8 cellular contexts compared by ENCODE assay signal in genomic region chr9:100100268-100100667, GRCh38. TPM values are rescaled to one million over a fixed set of nuclear protein-coding genes. Genes with fewer than 3 reads are reported as not detected.
DNase-seq lines count a peak whose midpoint lies in the region; ATAC-seq and TF ChIP-seq lines count a peak whose summit lies in the region.

No MANE protein-coding gene starts in this region.

- peak overlapping the region; percentile 64; the same call in 1 of the 2 replicates for H3K9ac ChIP-seq in PC-3 (ENCODE audit: low read length)
- no peak overlapping the region for H3K9ac ChIP-seq in smooth muscle cell (ENCODE audit: low read depth)

- H3K4me2 ChIP-seq in PC-3 (ENCODE audit: low read length) (peak overlapping the region; percentile 98), smooth muscle cell (peak overlapping the region; percentile 88)

- 0 out of 2 replicates have a peak, but pooled peaks cover 2% of the 10 kb centered on the region for H3K36me3 ChIP-seq in PC-3 (ENCODE audit: low read depth, low read length)
- H3K36me3 ChIP-seq in smooth muscle cell (ENCODE audit: low read depth) = no peaks in the 10 kb centered on the region

- no TSS peak for BruUV-seq in PC-3 (replicated peaks; lab: Mats Ljungman, UMichigan)

- CTCF ChIA-PET in PC-3 (lab: Charles Lee) = no interaction called here
- CTCF ChIA-PET in GM10248 (lab: Yijun Ruan, JAX) = interaction anchor here (1.3 kb wide), 1 partner anchor 937 kb away, joined by 3 read pairs; no protein-coding TSS in a partner anchor

- no peaks in the 10 kb centered on the region for H3K9me2 ChIP-seq in PC-3 (replicated peaks; ENCODE audit: low read length)

- DNase-seq in NCI-H510A treated with DMSO at 0.1 percent for 48 hours (lab: John Stamatoyannopoulos, UW) = peak; percentile 11
- no peak for DNase-seq in NCI-H510A (lab: John Stamatoyannopoulos, UW)
- no peak for DNase-seq in PC-3
- no peak for DNase-seq in fibroblast of pulmonary artery (ENCODE audit: low read depth)
- no peak for DNase-seq in smooth muscle cell (lab: John Stamatoyannopoulos, UW; ENCODE audit: unreplicated experiment)
- no peak for DNase-seq in middle frontal gyrus (ENCODE audit: extremely low spot score, low spot score)
- DNase-seq in GM10248 (ENCODE audit: extremely low spot score) = no peak

- H3K4me1 ChIP-seq in PC-3 (ENCODE audit: insufficient read depth, low read length) (peaks cover 30% of the 10 kb centered on the region), smooth muscle cell (ENCODE audit: low read depth) (peaks cover 15% of the 10 kb centered on the region)

- peaks cover 42% of the 10 kb centered on the region for H3K79me2 ChIP-seq in PC-3 (ENCODE audit: low read length)
- peaks cover 37% of the 10 kb centered on the region for H3K79me2 ChIP-seq in smooth muscle cell (ENCODE audit: low read depth)

- POLR2A ChIA-PET in PC-3 (lab: Charles Lee; ENCODE audit: unreplicated experiment) (no interaction called here), GM10248 (lab: Yijun Ruan, JAX) (no interaction called here)

- WGBS in smooth muscle cell (ENCODE audit: low lambda C conversion rate) = 85% methylated on average over 2 of the region's 2 CpGs

- H3K27me3 ChIP-seq in PC-3 (ENCODE audit: low read length) = no peaks in the 10 kb centered on the region
- H3K27me3 ChIP-seq in smooth muscle cell (ENCODE audit: low read depth) = no peaks in the 10 kb centered on the region

- no peak for ATAC-seq in PC-3
- ATAC-seq in GM18858 (IDR thresholded peaks at IDR 0.05; ENCODE audit: unreplicated experiment) = no peak

- H2AFZ ChIP-seq in PC-3 (ENCODE audit: low read length) (peak overlapping the region; percentile 97; the same call in 1 of the 2 replicates), smooth muscle cell (ENCODE audit: low read depth) (peak overlapping the region; percentile 91)

- H3F3A ChIP-seq in PC-3 (ENCODE audit: low read length, unreplicated experiment) = no peaks in the 10 kb centered on the region
- no peaks in the 10 kb centered on the region for H3F3A ChIP-seq in smooth muscle cell (ENCODE audit: low read depth)

- H3K4me3 ChIP-seq in PC-3 (ENCODE audit: low read length) = peak overlapping the region; percentile 99
- H3K4me3 ChIP-seq in fibroblast of pulmonary artery (replicated peaks; ENCODE audit: low read depth, low read length) = peak overlapping the region; percentile 75
- peak overlapping the region; percentile 69 for H3K4me3 ChIP-seq in smooth muscle cell

- TF ChIP-seq CTCF in PC-3 (conservative IDR thresholded peaks at IDR 0.05; ENCODE audit: low read depth, low read length) (no peak), fibroblast of pulmonary artery (IDR thresholded peaks at IDR 0.05; ENCODE audit: low read length, missing control alignments) (no peak), smooth muscle cell (IDR thresholded peaks at IDR 0.05; ENCODE audit: borderline replicate concordance, insufficient read depth, poor library complexity, severe bottlenecking) (no peak), GM10248 (IDR thresholded peaks at IDR 0.05; ENCODE audit: control extremely low read depth, extremely low read depth, low read depth, missing control alignments) (no peak)

- no peaks in the 10 kb centered on the region for H3K9me3 ChIP-seq in PC-3 (ENCODE audit: low read length)
- H3K9me3 ChIP-seq in smooth muscle cell (replicated peaks; ENCODE audit: low read depth) = no peaks in the 10 kb centered on the region

- intact Hi-C loops in PC-3 (cut with micrococcal nuclease) = no loop called here

- H3K27ac ChIP-seq in PC-3 (ENCODE audit: low read length) (no peak overlapping the region), smooth muscle cell (ENCODE audit: low read depth) (peak overlapping the region; percentile 63)

- 0 out of 2 replicates have a peak, but pooled peaks cover 11% of the 10 kb centered on the region for H4K20me1 ChIP-seq in PC-3 (ENCODE audit: low read length)
- peaks cover 26% of the 10 kb centered on the region for H4K20me1 ChIP-seq in smooth muscle cell (ENCODE audit: low read depth)

RNA-seq across cellular contexts. Expression of gene INVS, which starts 1.2 kb away (rescaled TPM):
- 8.9 and 9.6 TPM in 2 replicates for total RNA-seq in PC-3 (2014; rRNA removed)
- total RNA-seq in smooth muscle cell = 16.0 and 18.1 TPM in 2 replicates
- polyA plus RNA-seq in smooth muscle cell = 5.6 and 8.1 TPM in 2 replicates

RNA-seq across cellular contexts. Expression of gene ERP44, which starts 1.5 kb away (rescaled TPM):
- total RNA-seq in PC-3 (2014; rRNA removed) = 5.8 and 7.7 TPM in 2 replicates
- 32.0 and 39.6 TPM in 2 replicates for total RNA-seq in smooth muscle cell
- 35.4 and 38.5 TPM in 2 replicates for polyA plus RNA-seq in smooth muscle cell
